In genomic region chr6:35691027-35691824, GRCh38 we compare ENCODE assay signal across 9 cellular contexts. TPM values are rescaled to one million over a fixed set of nuclear protein-coding genes. Genes with fewer than 3 reads are reported as not detected.
DNase-seq lines count a peak whose midpoint lies in the region; ATAC-seq and TF ChIP-seq lines count a peak whose summit lies in the region.
"Had no signal": no experiment of that assay in that cellular context is flagged by ENCODE, and none has a peak within 500 bp of the region (broad histone marks: within the 10 kb centered on the region; RNA-seq: fewer than 3 reads in every experiment).

No MANE protein-coding gene starts in this region.

- no peaks in the 10 kb centered on the region for H3K9me3 Mint-ChIP-seq in naive thymus-derived CD8-positive, alpha-beta T cell
- no peaks in the 10 kb centered on the region for H3K9me3 Mint-ChIP-seq in activated CD4-positive, alpha-beta T cell treated with anti-CD3 and anti-CD28 coated beads, Interleukin-2, amount 10 ng/mL, durations not matched to agents 7 days and 5 days

- CTCF ChIA-PET in activated CD4-positive, alpha-beta T cell treated with anti-CD3 and anti-CD28 coated beads, Interleukin-2, amount 10 ng/mL, durations not matched to agents 7 days and 5 days (lab: Charles Lee), result interaction anchor here (0.9 to 1.3 kb wide), 5 partner anchors 10 to 45 kb away, joined by 3 to 5 read pairs (median 3); partner anchors contain the start of gene ARMC12

- no peaks in the 10 kb centered on the region for H3K36me3 ChIP-seq in upper lobe of left lung
- H3K36me3 ChIP-seq: SJCRH30 had no signal

- peak in 2 of 4 donors; percentile 34 to 58 for TF ChIP-seq EP300 in upper lobe of left lung (IDR thresholded peaks at IDR 0.05)

- peaks cover 9 to 13% (median 12%) of the 10 kb centered on the region in 4 donors for H3K4me1 Mint-ChIP-seq in naive thymus-derived CD8-positive, alpha-beta T cell
- peaks cover 9% of the 10 kb centered on the region for H3K4me1 Mint-ChIP-seq in activated CD4-positive, alpha-beta T cell treated with anti-CD3 and anti-CD28 coated beads, Interleukin-2, amount 10 ng/mL, durations not matched to agents 7 days and 5 days

- no peaks in the 10 kb centered on the region for H3K9me3 ChIP-seq in upper lobe of left lung
- H3K9me3 ChIP-seq: SJCRH30 had no signal

- H3K27ac Mint-ChIP-seq in naive thymus-derived CD8-positive, alpha-beta T cell, result peak overlapping the region in 9 of 10 donors; percentile 15 to 84 (median 76)
- no peak overlapping the region for H3K27ac Mint-ChIP-seq in activated CD4-positive, alpha-beta T cell treated with anti-CD3 and anti-CD28 coated beads, Interleukin-2, amount 10 ng/mL, durations not matched to agents 7 days and 5 days

- no peak overlapping the region for H3K4me3 Mint-ChIP-seq in naive thymus-derived CD8-positive, alpha-beta T cell
- H3K4me3 Mint-ChIP-seq in activated CD4-positive, alpha-beta T cell treated with anti-CD3 and anti-CD28 coated beads, Interleukin-2, amount 10 ng/mL, durations not matched to agents 7 days and 5 days, result no peak overlapping the region

- DNase-seq in NCI-H2227 (lab: John Stamatoyannopoulos, UW; ENCODE audit: unreplicated experiment) (peak; percentile 28), NCI-H2227 treated with DMSO at 0.1 percent for 48 hours (lab: John Stamatoyannopoulos, UW) (no peak), fibroblast of pulmonary artery (ENCODE audit: low read depth) (peak; percentile 95), upper lobe of left lung (peak in 1 of 2 donors; percentile 95), NCI-H82 (lab: John Stamatoyannopoulos, UW) (no peak), iPS-NIHi11 (ENCODE audit: low spot score) (no peak)
- DNase-seq in naive thymus-derived CD8-positive, alpha-beta T cell, result no peak
- no peak for DNase-seq in activated CD4-positive, alpha-beta T cell treated with anti-CD3 and anti-CD28 coated beads, Interleukin-2, amount 10 ng/mL, durations not matched to agents 7 days and 5 days
- DNase-seq: SJCRH30 had no signal

- ATAC-seq in naive thymus-derived CD8-positive, alpha-beta T cell, result no peak
- ATAC-seq in upper lobe of left lung (ENCODE audit: low FRiP score in 2 of 2), result peak; percentile 83

- peak overlapping the region; percentile 66 to 100 (median 90) for H3K27ac ChIP-seq in upper lobe of left lung
- H3K27ac ChIP-seq: SJCRH30 had no signal

- H3K36me3 Mint-ChIP-seq in naive thymus-derived CD8-positive, alpha-beta T cell, result peaks cover 0 to 4% (median 0%) of the 10 kb centered on the region in 3 donors
- peaks cover 4% of the 10 kb centered on the region for H3K36me3 Mint-ChIP-seq in activated CD4-positive, alpha-beta T cell treated with anti-CD3 and anti-CD28 coated beads, Interleukin-2, amount 10 ng/mL, durations not matched to agents 7 days and 5 days (ENCODE audit: low read depth)

- peaks cover 26 to 32% (median 29%) of the 10 kb centered on the region in 4 donors for H3K4me1 ChIP-seq in upper lobe of left lung
- H3K4me1 ChIP-seq: SJCRH30 had no signal

- POLR2A ChIA-PET in naive thymus-derived CD8-positive, alpha-beta T cell (lab: Charles Lee), result interaction anchor here (0.6 to 1.0 kb wide), 5 partner anchors 12 to 100 kb away, joined by 3 to 4 read pairs (median 3); no protein-coding TSS in a partner anchor
- POLR2A ChIA-PET in activated CD4-positive, alpha-beta T cell treated with anti-CD3 and anti-CD28 coated beads, Interleukin-2, amount 10 ng/mL, durations not matched to agents 7 days and 5 days (lab: Charles Lee), result no interaction called here

- no peaks in the 10 kb centered on the region for H3K27me3 ChIP-seq in upper lobe of left lung
- H3K27me3 ChIP-seq: SJCRH30 had no signal

- peak in 1 of 4 donors; percentile 60 for TF ChIP-seq POLR2A in upper lobe of left lung (IDR thresholded peaks at IDR 0.05)

- no peak for TF ChIP-seq CTCF in fibroblast of pulmonary artery (IDR thresholded peaks at IDR 0.05; ENCODE audit: low read length, missing control alignments)
- TF ChIP-seq CTCF in upper lobe of left lung (IDR thresholded peaks at IDR 0.05), result no peak

- no peaks in the 10 kb centered on the region for H3K27me3 Mint-ChIP-seq in naive thymus-derived CD8-positive, alpha-beta T cell
- no peaks in the 10 kb centered on the region for H3K27me3 Mint-ChIP-seq in activated CD4-positive, alpha-beta T cell treated with anti-CD3 and anti-CD28 coated beads, Interleukin-2, amount 10 ng/mL, durations not matched to agents 7 days and 5 days

- H3K4me3 ChIP-seq in fibroblast of pulmonary artery (replicated peaks; ENCODE audit: low read depth, low read length), result no peak overlapping the region
- no peak overlapping the region for H3K4me3 ChIP-seq in upper lobe of left lung
- H3K4me3 ChIP-seq: SJCRH30 had no signal

- 40 to 43% methylated on average over 10 of the region's 10 CpGs for WGBS in upper lobe of left lung, 2 donors

RNA-seq across cellular contexts. Expression of gene FKBP5, which starts 2.5 kb away (rescaled TPM):
- total RNA-seq in naive thymus-derived CD8-positive, alpha-beta T cell, result 10 to 100 TPM; 75.4 to 79.1 TPM
- polyA plus RNA-seq in naive thymus-derived CD8-positive, alpha-beta T cell, result 100 to 1,000 TPM; 108 to 297 (median 154) TPM
- 100 to 1,000 TPM; 112 to 203 (median 143) TPM for total RNA-seq in upper lobe of left lung
- total RNA-seq in activated CD4-positive, alpha-beta T cell treated with anti-CD3 and anti-CD28 coated beads, Interleukin-2, amount 10 ng/mL, durations not matched to agents 7 days and 5 days, result 100 to 1,000 TPM in 1 of 2 experiments, 10 to 100 TPM in 1; 94.2 to 100 TPM
- total RNA-seq: SJCRH30 had no signal

RNA-seq across cellular contexts. Expression of gene ARMC12, which starts 45.6 kb away (rescaled TPM):
- 1 to 10 TPM; 1.9 to 2.0 TPM for total RNA-seq in naive thymus-derived CD8-positive, alpha-beta T cell
- 1 to 10 TPM in 2 of 3 donors, under 1 TPM in 1; 0.30 to 1.3 (median 1.2) TPM for polyA plus RNA-seq in naive thymus-derived CD8-positive, alpha-beta T cell
- total RNA-seq in upper lobe of left lung, result 1 to 10 TPM in 1 of 6 donors, under 1 TPM in 4, not detected in 1; 0.46 to 6.3 (median 0.74) TPM
- total RNA-seq in activated CD4-positive, alpha-beta T cell treated with anti-CD3 and anti-CD28 coated beads, Interleukin-2, amount 10 ng/mL, durations not matched to agents 7 days and 5 days, result 1 to 10 TPM; 1.2 to 1.6 TPM
- total RNA-seq: SJCRH30 had no signal

Comparison
In these comparisons a context has a peak if more than half of its experiments do, and no peak if none do; other contexts are left out.
1. DNase-seq: peak in NCI-H2227 (single experiment) and fibroblast of pulmonary artery (single experiment); none in NCI-H2227 treated with DMSO at 0.1 percent for 48 hours (single experiment), naive thymus-derived CD8-positive, alpha-beta T cell (0 of 10), NCI-H82 (single experiment), iPS-NIHi11 (single experiment) and activated CD4-positive, alpha-beta T cell treated with anti-CD3 and anti-CD28 coated beads, Interleukin-2, amount 10 ng/mL, durations not matched to agents 7 days and 5 days (single experiment).
2. ATAC-seq: peak in upper lobe of left lung (2 of 2); none in naive thymus-derived CD8-positive, alpha-beta T cell (0 of 2).